In the genomic region with DNA sequence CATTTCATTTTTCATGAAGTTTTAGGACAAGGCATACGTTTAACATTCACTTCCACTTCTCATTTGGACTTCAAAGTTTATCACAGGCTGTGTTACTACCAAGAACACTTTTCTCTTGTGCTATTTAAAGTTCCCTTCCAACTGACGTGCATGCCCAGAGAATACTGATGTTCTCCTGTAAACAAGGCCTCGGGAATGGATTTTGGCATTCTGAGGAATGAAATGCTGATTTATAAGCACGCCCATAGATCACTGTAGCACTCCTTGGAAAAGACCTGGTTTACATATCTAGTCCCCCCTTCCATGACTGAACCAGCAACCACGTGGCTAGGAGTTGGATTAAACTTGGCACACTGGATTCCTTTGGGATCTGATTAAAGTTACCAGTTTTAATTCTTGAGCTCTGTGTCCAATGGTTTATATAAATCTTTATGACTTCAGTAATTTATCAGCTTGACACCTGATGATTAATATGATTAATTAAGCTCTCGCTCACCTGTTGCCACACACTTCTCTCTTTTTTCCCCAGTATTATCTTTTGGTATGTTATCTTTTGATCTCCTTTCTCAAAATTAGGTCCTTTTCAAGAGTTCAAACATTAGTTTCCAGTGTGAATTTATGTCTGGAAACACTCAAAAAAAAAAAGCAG, we compare ENCODE assay signal across 15 cellular contexts.
"Had no signal": no experiment of that assay in that cellular context is flagged by ENCODE, and none has a peak within 500 bp of the region (broad histone marks: within the 10 kb centered on the region; RNA-seq: fewer than 3 reads in every experiment).

No MANE protein-coding gene starts in this region.

- H3K36me3 ChIP-seq: ascending aorta, left lung, right lobe of liver had no signal

- FAIRE-seq: bronchial epithelial cell, keratinocyte had no signal

- H3K9me3 ChIP-seq: ascending aorta, left lung, right lobe of liver had no signal

- ATAC-seq: activated CD4-positive, alpha-beta T cell treated with anti-CD3 and anti-CD28 coated beads for 36 hours; left lung; right lobe of liver; stimulated activated effector memory CD8-positive, alpha-beta T cell treated with anti-CD3 and anti-CD28 coated beads, Interleukin-12 subunit alpha, Interleukin-12 subunit beta, amount 100 ng/mL, for 72 hours had no signal

- DNase-seq: activated CD4-positive, alpha-beta memory T cell treated with anti-CD3 and anti-CD28 coated beads for 36 hours; activated CD4-positive, alpha-beta T cell treated with anti-CD3 and anti-CD28 coated beads for 36 hours; activated naive CD4-positive, alpha-beta T cell treated with anti-CD3 and anti-CD28 coated beads, Interleukin-2, amount 10 ng/mL, durations not matched to agents 7 days and 5 days; activated T-cell treated with anti-CD3 and anti-CD28 coated beads, Interleukin-2, amount 50 U/mL, for 24 hours; left lung; nucleus accumbens; right lobe of liver; stimulated activated CD4-positive, alpha-beta T cell treated with anti-CD3 and anti-CD28 coated beads, Interleukin-1b, Interleukin-23, amount 100 ng/mL, for 48 hours; substantia nigra had no signal

- H3K27me3 ChIP-seq: ascending aorta, hepatocyte, left lung, right lobe of liver had no signal

- H3K79me2 ChIP-seq: hepatocyte had no signal

- H3K4me1 ChIP-seq: left lung, right lobe of liver had no signal

- H3K4me2 ChIP-seq: hepatocyte had no signal

- H3K4me3 ChIP-seq: ascending aorta, hepatocyte, left lung, right lobe of liver had no signal

- H3K27ac ChIP-seq: epithelial cell of prostate, hepatocyte, left lung, right lobe of liver had no signal

- H2AFZ ChIP-seq: hepatocyte had no signal
